ENCODE assay signal across 10 cellular contexts in genomic region chr17:43467981-43468541, GRCh38. TPM values are rescaled to one million over a fixed set of nuclear protein-coding genes. Genes with fewer than 3 reads are reported as not detected.
A peak's percentile ranks its signal among the peaks of the same experiment; 100 is the strongest.
DNase-seq lines count a peak whose midpoint lies in the region; ATAC-seq and TF ChIP-seq lines count a peak whose summit lies in the region.
"Had no signal": no experiment of that assay in that cellular context is flagged by ENCODE, and none has a peak within 500 bp of the region (broad histone marks: within the 10 kb centered on the region; RNA-seq: fewer than 3 reads in every experiment).

No MANE protein-coding gene starts in this region.

- POLR2A ChIA-PET in AG04449 (lab: Yijun Ruan, JAX) (interaction anchor here (1.0 to 3.4 kb wide), 9 partner anchors 10 to 107 kb away, joined by 3 to 50 read pairs (median 10); partner anchors contain the start of genes ARL4D and DHX8), IMR-90 (lab: Charles Lee; ENCODE audit: unreplicated experiment) (interaction anchor here (0.6 to 1.5 kb wide), 4 partner anchors 12 to 107 kb away, joined by 3 to 6 read pairs (median 4); no protein-coding TSS in a partner anchor)

- H4K5ac ChIP-seq in IMR-90 (ENCODE audit: low read depth, low read length), result peak overlapping the region; percentile 17; the same call in 1 of the 2 replicates

- no peak overlapping the region for H3K4me2 ChIP-seq in IMR-90 (ENCODE audit: low read depth, low read length)

- H3K56ac ChIP-seq in IMR-90 (ENCODE audit: extremely low read depth, insufficient read depth, low read length), result no peak overlapping the region

- H2AK9ac ChIP-seq in IMR-90 (replicated peaks; ENCODE audit: low read depth, low read length, poor library complexity), result peak overlapping the region; percentile 49

- peaks cover 18% of the 10 kb centered on the region for H3K4me1 Mint-ChIP-seq in mesothelial cell of epicardium
- H3K4me1 Mint-ChIP-seq in activated T-cell treated with anti-CD3 and anti-CD28 coated beads, Interleukin-2, amount 50 U/mL, for 72 hours (ENCODE audit: low read depth), result no peaks in the 10 kb centered on the region
- H3K4me1 Mint-ChIP-seq: CD8-positive, alpha-beta memory T cell had no signal

- peaks cover 10% of the 10 kb centered on the region for H3K27me3 Mint-ChIP-seq in mesothelial cell of epicardium (ENCODE audit: low read depth)
- H3K27me3 Mint-ChIP-seq in activated T-cell treated with anti-CD3 and anti-CD28 coated beads, Interleukin-2, amount 50 U/mL, for 72 hours (ENCODE audit: low read depth), result peaks cover 15% of the 10 kb centered on the region

- no peak overlapping the region; the same call in 2 of the 3 replicates for H2BK15ac ChIP-seq in IMR-90 (ENCODE audit: low read depth, low read length)

- no peak overlapping the region for H3K4me3 Mint-ChIP-seq in mesothelial cell of epicardium
- H3K4me3 Mint-ChIP-seq in activated T-cell treated with anti-CD3 and anti-CD28 coated beads, Interleukin-2, amount 50 U/mL, for 72 hours, result no peak overlapping the region
- H3K4me3 Mint-ChIP-seq: CD8-positive, alpha-beta memory T cell had no signal

- no peaks in the 10 kb centered on the region for H3K36me3 Mint-ChIP-seq in mesothelial cell of epicardium
- H3K36me3 Mint-ChIP-seq in activated T-cell treated with anti-CD3 and anti-CD28 coated beads, Interleukin-2, amount 50 U/mL, for 72 hours (ENCODE audit: insufficient read depth in 2 of 2), result no peaks in the 10 kb centered on the region

- H2AK5ac ChIP-seq in IMR-90 (ENCODE audit: low read depth, low read length), result peak overlapping the region; percentile 36

- no peak overlapping the region for H4K91ac ChIP-seq in IMR-90 (ENCODE audit: insufficient read depth, low read depth, low read length)

- peak overlapping the region in 1 of 2 experiments; percentile 32; a peak in 1 of 4 replicates for H4K8ac ChIP-seq in IMR-90 (ENCODE audit: low read depth in 2 of 2, low read length in 2 of 2)

- H2BK20ac ChIP-seq in IMR-90 (ENCODE audit: low read depth, low read length), result peak overlapping the region; percentile 6; the same call in 1 of the 2 replicates

- no peaks in the 10 kb centered on the region for H3K79me1 ChIP-seq in IMR-90 (ENCODE audit: low read depth in 1 of 2, low read length in 2 of 2)

- peak overlapping the region; percentile 3; the same call in 1 of the 2 replicates for H3K4ac ChIP-seq in IMR-90 (ENCODE audit: low read depth, low read length)

- intact Hi-C loops in IMR-90 (cut with micrococcal nuclease), result loop anchor here (1.0 to 5.0 kb wide), 3 partner anchors 51 to 74 kb away; no protein-coding TSS in a partner anchor

- H3K9me3 ChIP-seq in IMR-90 (ENCODE audit: control insufficient read depth, insufficient read depth, low read length), result no peaks in the 10 kb centered on the region

- H3K14ac ChIP-seq in IMR-90 (replicated peaks; ENCODE audit: low read depth, low read length), result no peak overlapping the region

- H3K23ac ChIP-seq in IMR-90 (ENCODE audit: low read depth, low read length), result no peak overlapping the region

- no peak overlapping the region for H3K4me3 ChIP-seq in AG04449 (ENCODE audit: low read depth, low read length)
- H3K4me3 ChIP-seq in IMR-90 (ENCODE audit: insufficient read depth, low read depth, low read length), result no peak overlapping the region
- H3K4me3 ChIP-seq in cardiac fibroblast (replicated peaks in 1 of 2; ENCODE audit: low read depth in 2 of 2, low read length in 2 of 2), result no peak overlapping the region

- H3K9me3 Mint-ChIP-seq in mesothelial cell of epicardium, result no peaks in the 10 kb centered on the region
- no peaks in the 10 kb centered on the region for H3K9me3 Mint-ChIP-seq in activated T-cell treated with anti-CD3 and anti-CD28 coated beads, Interleukin-2, amount 50 U/mL, for 72 hours
- H3K9me3 Mint-ChIP-seq: CD8-positive, alpha-beta memory T cell had no signal

- CTCF ChIA-PET in AG04449 (lab: Yijun Ruan, JAX), result interaction anchor here (1.6 to 28.1 kb wide), 3 partner anchors 13 to 69 kb away, joined by 4 to 1137 read pairs (median 19); partner anchors contain the start of gene ARL4D
- CTCF ChIA-PET in IMR-90 (lab: Yijun Ruan, JAX), result interaction anchor here (2.7 kb wide), 1 partner anchor 16 kb away, joined by 24 read pairs; the partner anchor contains the start of gene DHX8

- TF ChIP-seq POLR2A in IMR-90 (IDR thresholded peaks at IDR 0.05; ENCODE audit: low read depth, low read length), result no peak

- BruUV-seq in IMR-90 (replicated peaks; lab: Mats Ljungman, UMichigan), result no TSS peak

- 0 out of 2 replicates have a peak overlapping the region, but pooled peaks have one; percentile 15 for H2BK120ac ChIP-seq in IMR-90 (ENCODE audit: low read depth, low read length)

- DNase-seq in AG04449 (ENCODE audit: low read depth, low spot score) (peak; percentile 92), IMR-90 (peak; percentile 85), cardiac fibroblast (ENCODE audit: low read depth in 2 of 2) (peak; percentile 59 to 79), mesothelial cell of epicardium (ENCODE audit: low spot score in 2 of 2, unreplicated experiment in 2 of 2) (no peak), NCI-H1092 treated with DMSO at 0.1 percent for 48 hours (lab: John Stamatoyannopoulos, UW) (no peak)
- no peak for DNase-seq in activated CD4-positive, alpha-beta T cell treated with anti-CD3 and anti-CD28 coated beads for 48 hours
- DNase-seq in activated T-cell treated with anti-CD3 and anti-CD28 coated beads, Interleukin-2, amount 50 U/mL, for 72 hours, result no peak
- DNase-seq: CD8-positive, alpha-beta memory T cell had no signal

- H3K18ac ChIP-seq in IMR-90 (ENCODE audit: low read depth, low read length), result no peak overlapping the region

- in situ Hi-C loops in IMR-90 (cut with MboI; ENCODE audit: low sequenced_read_pairs), result no loop called here

- no peaks in the 10 kb centered on the region for H3K27me3 ChIP-seq in IMR-90 (ENCODE audit: control insufficient read depth, insufficient read depth, low read length)

- H4K20me1 ChIP-seq in IMR-90 (ENCODE audit: insufficient read depth, low read length), result no peaks in the 10 kb centered on the region

- dilution Hi-C loops in IMR-90 (cut with HindIII; ENCODE audit: low sequenced_read_pairs, unreplicated experiment), result no loop called here

- 75% methylated on average over 2 of the region's 6 CpGs; no CpG with 5 or more reads in 1 of the 2 experiments for WGBS in IMR-90 (ENCODE audit: extremely low coverage in 2 of 2, insufficient read length in 1 of 2), 2 experiments

- H3K4me1 ChIP-seq in IMR-90 (ENCODE audit: control insufficient read depth, insufficient read depth, low read length), result peaks cover 11% of the 10 kb centered on the region

- H3K36me3 ChIP-seq in IMR-90 (ENCODE audit: control insufficient read depth, insufficient read depth, low read length), result no peaks in the 10 kb centered on the region

- H3K27ac Mint-ChIP-seq in mesothelial cell of epicardium, result peak overlapping the region; percentile 81
- H3K27ac Mint-ChIP-seq in activated T-cell treated with anti-CD3 and anti-CD28 coated beads, Interleukin-2, amount 50 U/mL, for 72 hours, result no peak overlapping the region

- no peak overlapping the region for H3K9ac ChIP-seq in IMR-90 (ENCODE audit: low read depth, low read length)

- no peak overlapping the region for H2AFZ ChIP-seq in IMR-90 (replicated peaks; ENCODE audit: low read length, poor library complexity)

- no peak overlapping the region for H3K27ac ChIP-seq in IMR-90 (ENCODE audit: insufficient read depth, low read length)

- peak; percentile 74 for ATAC-seq in IMR-90 (ENCODE audit: low read depth)
- no peak for ATAC-seq in activated T-cell treated with anti-CD3 and anti-CD28 coated beads, Interleukin-2, amount 50 U/mL, for 72 hours (replicated peaks in 1 of 2)
- no peak for ATAC-seq in HG02678 (IDR thresholded peaks at IDR 0.05; ENCODE audit: unreplicated experiment)
- ATAC-seq: Panc1 had no signal

- TF ChIP-seq CTCF in AG04449 (IDR thresholded peaks at IDR 0.05; ENCODE audit: insufficient read depth, low read length, missing control alignments) (no peak), IMR-90 (conservative IDR thresholded peaks at IDR 0.05; ENCODE audit: low read depth, low read length) (no peak), cardiac fibroblast (IDR thresholded peaks at IDR 0.05; ENCODE audit: low read depth, low read length) (no peak), mesothelial cell of epicardium (IDR thresholded peaks at IDR 0.05; ENCODE audit: unreplicated experiment) (no peak)

- no peak for TF ChIP-seq RAD21 in IMR-90 (IDR thresholded peaks at IDR 0.05; ENCODE audit: low read length)

- peaks cover 11% of the 10 kb centered on the region for H3K9me1 ChIP-seq in IMR-90 (ENCODE audit: insufficient read depth, low read length)

- H2BK5ac ChIP-seq in IMR-90 (ENCODE audit: low read depth, low read length, poor library complexity, severe bottlenecking), result peak overlapping the region; percentile 57

TF ChIP-seq in IMR-90, 13 proteins besides CTCF, POLR2A, EP300 and RAD21 (continues in another document):
- TF ChIP-seq MAFK (IDR thresholded peaks at IDR 0.05; ENCODE audit: low read depth, low read length), result no peak
- TF ChIP-seq ELK1 (IDR thresholded peaks at IDR 0.05; ENCODE audit: borderline replicate concordance, low read depth, low read length), result no peak
- TF ChIP-seq BHLHE40 (IDR thresholded peaks at IDR 0.05; ENCODE audit: low read depth, low read length), result 0 out of 2 replicates have a peak, but pooled peaks have one; percentile 11
- peak; percentile 43; the same call in 1 of the 2 replicates for TF ChIP-seq MXI1 (IDR thresholded peaks at IDR 0.05; ENCODE audit: borderline replicate concordance, low read depth, low read length)

RNA-seq across cellular contexts. Expression of gene DHX8, which starts 15.7 kb away (rescaled TPM):
- total RNA-seq in IMR-90 (2012; rRNA removed) (50.0 TPM in 2 replicates), mesothelial cell of epicardium (64.4 to 71.9 TPM (median 68.6 TPM) in 3 replicates)
- polyA plus RNA-seq in IMR-90 (2012; rRNA removed), result 21.8 and 22.6 TPM in 2 replicates
- polyA plus RNA-seq in IMR-90 (2012; cell fraction: cytosol; rRNA removed), result 8.8 and 12.4 TPM in 2 replicates
- polyA plus RNA-seq in IMR-90 (2012; cell fraction: nucleus; rRNA removed; ENCODE audit: low replicate concordance), result 14.1 and 32.4 TPM in 2 replicates
- 10 to 100 TPM; 53.8 to 61.1 TPM for total RNA-seq in activated T-cell treated with anti-CD3 and anti-CD28 coated beads, Interleukin-2, amount 50 U/mL, for 72 hours

Comparison
In these comparisons a context has a peak if more than half of its experiments do, and no peak if none do; other contexts are left out.
1. DNase-seq: peak in AG04449 (single experiment), IMR-90 (single experiment) and cardiac fibroblast (2 of 2); none in mesothelial cell of epicardium (0 of 2), activated CD4-positive, alpha-beta T cell treated with anti-CD3 and anti-CD28 coated beads for 48 hours (single experiment), activated T-cell treated with anti-CD3 and anti-CD28 coated beads, Interleukin-2, amount 50 U/mL, for 72 hours (0 of 2) and NCI-H1092 treated with DMSO at 0.1 percent for 48 hours (single experiment).